In the genomic region with DNA sequence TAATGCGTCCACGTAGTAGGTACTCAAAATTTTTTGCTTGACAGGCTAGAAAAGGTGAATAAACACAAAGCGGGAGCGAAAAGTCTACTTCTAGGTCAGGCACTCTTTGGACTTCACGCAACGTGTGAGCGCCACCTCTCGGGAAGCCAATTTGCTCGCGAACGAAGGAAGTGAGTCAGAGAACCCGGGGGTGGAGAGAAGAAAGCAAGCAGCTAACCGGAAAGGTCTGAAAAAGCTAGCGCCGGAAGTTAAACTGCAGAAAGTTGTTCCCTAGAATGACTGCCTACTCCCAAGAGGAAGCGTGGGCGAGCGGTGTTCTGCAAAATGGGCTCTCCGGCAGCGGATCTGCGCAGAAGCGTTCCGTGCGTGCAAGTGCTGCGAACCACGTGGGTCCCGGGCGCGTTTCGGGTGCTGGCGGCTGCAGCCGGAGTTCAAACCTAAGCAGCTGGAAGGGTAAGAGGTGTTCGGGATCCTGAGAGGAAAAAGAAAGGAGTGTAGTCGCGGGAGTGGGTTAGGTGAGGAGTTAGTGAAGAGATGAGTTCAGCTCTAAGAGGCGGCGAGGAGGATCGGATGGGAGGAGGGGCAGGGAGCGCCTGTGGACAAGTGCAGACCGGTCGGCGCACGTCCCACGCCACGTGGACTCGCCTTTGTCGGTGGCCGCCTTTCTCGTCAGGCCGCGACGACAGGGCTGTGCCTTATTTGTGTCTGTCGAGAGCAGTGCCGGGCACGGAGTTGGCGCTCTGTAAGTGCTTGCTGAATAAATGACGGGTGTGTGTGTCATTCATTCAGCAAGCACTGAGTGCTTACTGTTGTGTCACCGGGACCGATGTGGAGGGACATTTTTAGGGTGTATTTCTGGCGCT, we compare ENCODE assay signal across 1 cellular context.
TF ChIP-seq lines count a peak whose summit lies in the region.

Gene NME1 (plus strand): TSS at position 350 of the 863 bp plus-strand sequence. CDS start 2,096 bp downstream, outside the sequence.

TF ChIP-seq in K562, 482 proteins besides CTCF, POLR2A, EP300 and RAD21 (continued from another document and continues in another):
- TF ChIP-seq ZNF707 (CRISPR knock-in tag; conservative IDR thresholded peaks at IDR 0.05) (no peak), MTA2 (IDR thresholded peaks at IDR 0.05; ENCODE audit: low read depth) (no peak), L3MBTL2 (IDR thresholded peaks at IDR 0.05) (peak; percentile 90), ZNF146 (CRISPR knock-in tag; IDR thresholded peaks at IDR 0.05; ENCODE audit: unreplicated experiment) (no peak), ZNF384 (IDR thresholded peaks at IDR 0.05; ENCODE audit: low read depth, low read length) (peak; percentile 97), SIX5 (IDR thresholded peaks at IDR 0.05; ENCODE audit: borderline replicate concordance in 1 of 2, insufficient read depth in 1 of 2, low read depth in 1 of 2, low read length in 2 of 2) (peak; percentile 65 to 71; a peak in 3 of 4 replicates), OTX1 (CRISPR knock-in tag; IDR thresholded peaks at IDR 0.05) (peak; percentile 87; the same call in 1 of the 2 replicates), E2F6 (IDR thresholded peaks at IDR 0.05; ENCODE audit: borderline replicate concordance in 1 of 2, extremely low read depth in 1 of 2, insufficient read depth in 1 of 2, insufficient read length in 1 of 2, low read depth in 1 of 2, low read length in 1 of 2, poor library complexity in 1 of 2, severe bottlenecking in 1 of 2) (peak; percentile 88 to 92), PHF20 (IDR thresholded peaks at IDR 0.05; ENCODE audit: partially characterized antibody) (peak; percentile 97), SAP30 (IDR thresholded peaks at IDR 0.05; ENCODE audit: borderline replicate concordance, insufficient read depth, low read depth, low read length, poor library complexity, severe bottlenecking) (peak; percentile 99), SRSF7 (optimal IDR thresholded peaks at IDR 0.05; ENCODE audit: low read depth, low read length) (no peak), BCOR (IDR thresholded peaks at IDR 0.05) (peak; percentile 81), ATF6 (CRISPR knock-in tag; IDR thresholded peaks at IDR 0.05) (peak; percentile 96), THRA (IDR thresholded peaks at IDR 0.05) (no peak), SMAD4 (CRISPR knock-in tag; conservative IDR thresholded peaks at IDR 0.05) (peak; percentile 72), ERF (CRISPR knock-in tag; IDR thresholded peaks at IDR 0.05) (0 out of 2 replicates have a peak, but pooled peaks have one; percentile 74), ILK (tag; IDR thresholded peaks at IDR 0.05; ENCODE audit: borderline replicate concordance, low read depth) (no peak), PCBP1 (IDR thresholded peaks at IDR 0.05; ENCODE audit: low read depth, low read length, poor library complexity, severe bottlenecking) (no peak), USF1 (CRISPR knock-in tag; IDR thresholded peaks at IDR 0.05) (peak; percentile 96), DACH1 (IDR thresholded peaks at IDR 0.05; ENCODE audit: partially characterized antibody) (no peak), BRF2 (IDR thresholded peaks at IDR 0.05; ENCODE audit: borderline replicate concordance, insufficient read depth, insufficient read length) (no peak), MAZ (CRISPR knock-in tag; conservative IDR thresholded peaks at IDR 0.05 in 1 of 2, IDR thresholded peaks at IDR 0.05 in 1 of 2) (peak; percentile 88 to 91), TARDBP (IDR thresholded peaks at IDR 0.05) (peak; percentile 93), ZNF785 (CRISPR knock-in tag; IDR thresholded peaks at IDR 0.05) (no peak), MED1 (CRISPR knock-in tag; IDR thresholded peaks at IDR 0.05; ENCODE audit: borderline replicate concordance) (no peak), ZKSCAN1 (IDR thresholded peaks at IDR 0.05; ENCODE audit: low read depth, low read length) (peak; percentile 95), ATF4 (CRISPR knock-in tag; IDR thresholded peaks at IDR 0.05) (0 out of 2 replicates have a peak, but pooled peaks have one; percentile 44), SIRT6 (IDR thresholded peaks at IDR 0.05; ENCODE audit: low read depth, low read length) (no peak), ARID3B (CRISPR knock-in tag; IDR thresholded peaks at IDR 0.05; ENCODE audit: borderline replicate concordance) (no peak), MAFG (tag; conservative IDR thresholded peaks at IDR 0.05) (no peak), ZNF277 (CRISPR knock-in tag; IDR thresholded peaks at IDR 0.05; ENCODE audit: borderline replicate concordance) (no peak), CBX3 (IDR thresholded peaks at IDR 0.05; ENCODE audit: borderline replicate concordance in 1 of 2, low read length in 2 of 2) (peak in 1 of 2 experiments; percentile 98; a peak in 2 of 3 replicates), MBD1 (CRISPR knock-in tag; IDR thresholded peaks at IDR 0.05) (no peak)
- TF ChIP-seq, protein P1, sequence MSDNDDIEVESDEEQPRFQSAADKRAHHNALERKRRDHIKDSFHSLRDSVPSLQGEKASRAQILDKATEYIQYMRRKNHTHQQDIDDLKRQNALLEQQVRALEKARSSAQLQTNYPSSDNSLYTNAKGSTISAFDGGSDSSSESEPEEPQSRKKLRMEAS (CRISPR knock-in tag; IDR thresholded peaks at IDR 0.05): peak; percentile 100
- TF ChIP-seq, protein P2, sequence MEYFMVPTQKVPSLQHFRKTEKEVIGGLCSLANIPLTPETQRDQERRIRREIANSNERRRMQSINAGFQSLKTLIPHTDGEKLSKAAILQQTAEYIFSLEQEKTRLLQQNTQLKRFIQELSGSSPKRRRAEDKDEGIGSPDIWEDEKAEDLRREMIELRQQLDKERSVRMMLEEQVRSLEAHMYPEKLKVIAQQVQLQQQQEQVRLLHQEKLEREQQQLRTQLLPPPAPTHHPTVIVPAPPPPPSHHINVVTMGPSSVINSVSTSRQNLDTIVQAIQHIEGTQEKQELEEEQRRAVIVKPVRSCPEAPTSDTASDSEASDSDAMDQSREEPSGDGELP (CRISPR knock-in tag; IDR thresholded peaks at IDR 0.05; ENCODE audit: borderline replicate concordance): peak; percentile 94
- TF ChIP-seq, protein P3, sequence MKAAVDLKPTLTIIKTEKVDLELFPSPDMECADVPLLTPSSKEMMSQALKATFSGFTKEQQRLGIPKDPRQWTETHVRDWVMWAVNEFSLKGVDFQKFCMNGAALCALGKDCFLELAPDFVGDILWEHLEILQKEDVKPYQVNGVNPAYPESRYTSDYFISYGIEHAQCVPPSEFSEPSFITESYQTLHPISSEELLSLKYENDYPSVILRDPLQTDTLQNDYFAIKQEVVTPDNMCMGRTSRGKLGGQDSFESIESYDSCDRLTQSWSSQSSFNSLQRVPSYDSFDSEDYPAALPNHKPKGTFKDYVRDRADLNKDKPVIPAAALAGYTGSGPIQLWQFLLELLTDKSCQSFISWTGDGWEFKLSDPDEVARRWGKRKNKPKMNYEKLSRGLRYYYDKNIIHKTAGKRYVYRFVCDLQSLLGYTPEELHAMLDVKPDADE (conservative IDR thresholded peaks at IDR 0.05; ENCODE audit: control insufficient read depth, low read depth, low read length): peak; percentile 96
- TF ChIP-seq, protein P4, sequence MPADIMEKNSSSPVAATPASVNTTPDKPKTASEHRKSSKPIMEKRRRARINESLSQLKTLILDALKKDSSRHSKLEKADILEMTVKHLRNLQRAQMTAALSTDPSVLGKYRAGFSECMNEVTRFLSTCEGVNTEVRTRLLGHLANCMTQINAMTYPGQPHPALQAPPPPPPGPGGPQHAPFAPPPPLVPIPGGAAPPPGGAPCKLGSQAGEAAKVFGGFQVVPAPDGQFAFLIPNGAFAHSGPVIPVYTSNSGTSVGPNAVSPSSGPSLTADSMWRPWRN (IDR thresholded peaks at IDR 0.05; ENCODE audit: low read depth): no peak
